In the genomic region with DNA sequence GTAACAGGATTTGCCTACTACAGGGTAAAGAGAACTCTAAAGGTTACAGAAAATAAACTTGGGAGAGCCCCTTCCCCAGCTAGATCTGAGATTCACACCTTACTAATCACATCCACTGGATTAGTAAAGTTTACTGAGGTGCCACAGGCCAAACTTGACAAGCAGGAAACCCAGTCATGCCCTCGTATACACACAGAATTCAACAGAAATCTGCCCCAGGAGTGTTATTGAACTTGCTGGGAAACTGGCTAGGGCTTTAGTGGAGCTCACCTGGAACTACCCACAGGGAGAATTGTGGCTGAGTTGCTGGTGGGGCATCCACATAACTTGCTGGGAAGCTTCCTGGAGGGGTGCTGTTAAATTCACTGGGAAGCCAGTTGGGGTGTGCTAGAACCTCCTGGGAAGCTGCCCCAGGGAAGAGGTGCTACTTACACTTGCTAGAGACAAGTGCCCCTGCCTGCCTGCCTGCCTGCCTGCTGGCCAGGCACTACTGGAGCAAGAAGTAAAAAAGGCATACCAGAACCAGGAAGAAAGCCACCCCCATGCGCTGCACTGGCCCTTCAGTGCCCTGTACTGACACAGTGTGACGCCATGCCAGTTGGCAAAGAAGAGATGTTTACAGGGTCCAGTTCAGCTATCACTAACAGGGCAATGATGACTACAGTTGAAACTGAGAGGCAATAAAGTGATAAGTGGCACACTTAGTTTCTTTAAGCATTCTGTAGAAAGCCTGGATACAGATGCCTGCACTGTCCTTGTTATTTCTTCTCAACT, we compare ENCODE assay signal across 35 cellular contexts.
DNase-seq lines count a peak whose midpoint lies in the region; ATAC-seq, FAIRE-seq and TF ChIP-seq lines count a peak whose summit lies in the region.
"Had no signal": no experiment of that assay in that cellular context is flagged by ENCODE, and none has a peak within 500 bp of the region (broad histone marks: within the 10 kb centered on the region; RNA-seq: fewer than 3 reads in every experiment).

No MANE protein-coding gene starts in this region.

- no peak overlapping the region for H3K27ac ChIP-seq in left ventricle myocardium inferior (replicated peaks)
- peak overlapping the region; percentile 75 for H3K27ac ChIP-seq in small intestine (ENCODE audit: low read depth in 1 of 2, low read length in 1 of 2)
- H3K27ac ChIP-seq: cardiac muscle cell, colonic mucosa, neutrophil, PC-9, sigmoid colon, upper lobe of left lung had no signal

- peaks cover 29% of the 10 kb centered on the region for H3K4me1 ChIP-seq in left ventricle myocardium inferior
- H3K4me1 ChIP-seq in small intestine (ENCODE audit: control insufficient read depth in 2 of 2, insufficient read depth in 1 of 2, low read depth in 1 of 2, low read length in 1 of 2), result peaks cover 5 to 10% of the 10 kb centered on the region in 2 donors
- H3K4me1 ChIP-seq: colonic mucosa, sigmoid colon, upper lobe of left lung had no signal

- no peak for TF ChIP-seq CTCF in left ventricle myocardium inferior (IDR thresholded peaks at IDR 0.05; ENCODE audit: borderline replicate concordance)

- H3K36me3 ChIP-seq in left ventricle myocardium inferior (peaks cover 15% of the 10 kb centered on the region), small intestine (ENCODE audit: control insufficient read depth in 2 of 2, insufficient read depth in 2 of 2, low read length in 2 of 2) (peaks cover 2 to 4% of the 10 kb centered on the region in 2 donors)
- H3K36me3 ChIP-seq: cardiac muscle cell, colonic mucosa, neutrophil had no signal

- H3K9me3 Mint-ChIP-seq in activated T-helper 17 cell treated with anti-CD3 and anti-CD28 coated beads, Interleukin-2, amount 50 U/mL, for 72 hours, result no peaks in the 10 kb centered on the region
- H3K9me3 Mint-ChIP-seq: activated naive CD8-positive, alpha-beta T cell treated with anti-CD3 and anti-CD28 coated beads, Interleukin-2, amount 10 ng/mL, durations not matched to agents 7 days and 5 days; mesothelial cell of epicardium had no signal

- H3K36me3 Mint-ChIP-seq in activated T-helper 17 cell treated with anti-CD3 and anti-CD28 coated beads, Interleukin-2, amount 50 U/mL, for 72 hours (ENCODE audit: low read depth), result peaks cover 79% of the 10 kb centered on the region

- 15 to 63% (median 39%) methylated on average over 3 of the region's 3 CpGs for WGBS in small intestine, 3 donors

- no peaks in the 10 kb centered on the region for H3K4me1 Mint-ChIP-seq in activated T-helper 17 cell treated with anti-CD3 and anti-CD28 coated beads, Interleukin-2, amount 50 U/mL, for 72 hours
- H3K4me1 Mint-ChIP-seq: activated naive CD8-positive, alpha-beta T cell treated with anti-CD3 and anti-CD28 coated beads, Interleukin-2, amount 10 ng/mL, durations not matched to agents 7 days and 5 days had no signal

- H3K27me3 Mint-ChIP-seq in activated T-helper 17 cell treated with anti-CD3 and anti-CD28 coated beads, Interleukin-2, amount 50 U/mL, for 72 hours, result no peaks in the 10 kb centered on the region
- H3K27me3 Mint-ChIP-seq: activated naive CD8-positive, alpha-beta T cell treated with anti-CD3 and anti-CD28 coated beads, Interleukin-2, amount 10 ng/mL, durations not matched to agents 7 days and 5 days; naive thymus-derived CD4-positive, alpha-beta T cell had no signal

- H3K9me3 ChIP-seq in left ventricle myocardium inferior (replicated peaks), result no peaks in the 10 kb centered on the region
- no peaks in the 10 kb centered on the region for H3K9me3 ChIP-seq in small intestine (ENCODE audit: control insufficient read depth, low read depth)
- H3K9me3 ChIP-seq: colonic mucosa, neutrophil, sigmoid colon, upper lobe of left lung had no signal

- H3K4me3 ChIP-seq in left ventricle myocardium inferior, result no peak overlapping the region
- H3K4me3 ChIP-seq in small intestine (ENCODE audit: low read depth in 1 of 2, low read length in 2 of 2), result no peak overlapping the region
- H3K4me3 ChIP-seq: cardiac muscle cell, colonic mucosa, PC-9, sigmoid colon, upper lobe of left lung had no signal

- DNase-seq in NCI-H2196 (lab: John Stamatoyannopoulos, UW; ENCODE audit: unreplicated experiment) (peak; percentile 15), NCI-H2196 treated with DMSO at 0.1 percent for 48 hours (lab: John Stamatoyannopoulos, UW; ENCODE audit: unreplicated experiment) (no peak), left ventricle myocardium inferior (peak; percentile 24), small intestine (peak; percentile 85), medulla oblongata (ENCODE audit: extremely low spot score) (no peak), NK-92 (lab: John Stamatoyannopoulos, UW; ENCODE audit: unreplicated experiment) (no peak)
- no peak for DNase-seq in activated effector memory CD4-positive, alpha-beta T cell treated with Interleukin-2 at 50 U/mL for 16 hours
- DNase-seq: 8988T; activated CD4-positive, alpha-beta T cell treated with anti-CD3 and anti-CD28 coated beads for 4 hours; activated CD8-positive, alpha-beta memory T cell treated with anti-CD3 and anti-CD28 coated beads for 24 hours; activated gamma-delta T cell treated with Interleukin-2 at 50 U/mL for 16 hours; activated naive CD8-positive, alpha-beta T cell treated with anti-CD3 and anti-CD28 coated beads, Interleukin-2, amount 10 ng/mL, durations not matched to agents 7 days and 5 days; activated T-cell treated with anti-CD3 and anti-CD28 coated beads for 4 hours; aorta; C1 segment of cervical spinal cord; colonic mucosa; effector CD8-positive, alpha-beta T cell; glutamatergic neuron; naive thymus-derived CD4-positive, alpha-beta T cell; NCI-H1092; NCI-H1694 treated with DMSO at 0.1 percent for 48 hours; NCI-H2171; NCI-H510A treated with DMSO at 0.1 percent for 48 hours; NK-92 treated with Interleukin-12 subunit alpha and Interleukin-12 subunit beta, amount 100 ng/mL, for 24 hours; PC-9; SHP77; sigmoid colon; stimulated activated CD4-positive, alpha-beta T cell treated with anti-CD3 and anti-CD28 coated beads, Interleukin-15, amount 100 ng/mL, for 24 hours; stimulated activated CD4-positive, alpha-beta T cell treated with anti-CD3 and anti-CD28 coated beads, Interleukin-4, amount 100 ng/mL, for 4 hours; upper lobe of left lung had no signal

- FAIRE-seq in small intestine (lab: Jason Lieb, UNC), result no peak

- intact Hi-C loops in left ventricle myocardium inferior (cut with micrococcal nuclease), result no loop called here

- H3K27ac Mint-ChIP-seq in activated T-helper 17 cell treated with anti-CD3 and anti-CD28 coated beads, Interleukin-2, amount 50 U/mL, for 72 hours, result peak overlapping the region; percentile 50
- H3K27ac Mint-ChIP-seq: activated naive CD8-positive, alpha-beta T cell treated with anti-CD3 and anti-CD28 coated beads, Interleukin-2, amount 10 ng/mL, durations not matched to agents 7 days and 5 days; mesothelial cell of epicardium; naive thymus-derived CD4-positive, alpha-beta T cell had no signal

- ATAC-seq in activated T-helper 17 cell treated with anti-CD3 and anti-CD28 coated beads, Interleukin-2, amount 50 U/mL, for 72 hours (replicated peaks), result no peak
- ATAC-seq: HCT116; naive thymus-derived CD4-positive, alpha-beta T cell had no signal

- H3K27me3 ChIP-seq in left ventricle myocardium inferior (ENCODE audit: low read depth) (no peaks in the 10 kb centered on the region), small intestine (ENCODE audit: control insufficient read depth in 2 of 2, insufficient read depth in 2 of 2, low read length in 2 of 2) (no peaks in the 10 kb centered on the region)
- H3K27me3 ChIP-seq: cardiac muscle cell, colonic mucosa, neutrophil, sigmoid colon, upper lobe of left lung had no signal

- H3K4me3 Mint-ChIP-seq in activated T-helper 17 cell treated with anti-CD3 and anti-CD28 coated beads, Interleukin-2, amount 50 U/mL, for 72 hours, result no peak overlapping the region
- H3K4me3 Mint-ChIP-seq: activated naive CD8-positive, alpha-beta T cell treated with anti-CD3 and anti-CD28 coated beads, Interleukin-2, amount 10 ng/mL, durations not matched to agents 7 days and 5 days; mesothelial cell of epicardium; naive thymus-derived CD4-positive, alpha-beta T cell had no signal

Comparison
In these comparisons a context has a peak if more than half of its experiments do, and no peak if none do; other contexts are left out.
1. DNase-seq: peak in NCI-H2196 (single experiment), left ventricle myocardium inferior (single experiment) and small intestine (single experiment); none in NCI-H2196 treated with DMSO at 0.1 percent for 48 hours (single experiment), medulla oblongata (single experiment), NK-92 (single experiment) and activated effector memory CD4-positive, alpha-beta T cell treated with Interleukin-2 at 50 U/mL for 16 hours (single experiment).